In the genomic region with DNA sequence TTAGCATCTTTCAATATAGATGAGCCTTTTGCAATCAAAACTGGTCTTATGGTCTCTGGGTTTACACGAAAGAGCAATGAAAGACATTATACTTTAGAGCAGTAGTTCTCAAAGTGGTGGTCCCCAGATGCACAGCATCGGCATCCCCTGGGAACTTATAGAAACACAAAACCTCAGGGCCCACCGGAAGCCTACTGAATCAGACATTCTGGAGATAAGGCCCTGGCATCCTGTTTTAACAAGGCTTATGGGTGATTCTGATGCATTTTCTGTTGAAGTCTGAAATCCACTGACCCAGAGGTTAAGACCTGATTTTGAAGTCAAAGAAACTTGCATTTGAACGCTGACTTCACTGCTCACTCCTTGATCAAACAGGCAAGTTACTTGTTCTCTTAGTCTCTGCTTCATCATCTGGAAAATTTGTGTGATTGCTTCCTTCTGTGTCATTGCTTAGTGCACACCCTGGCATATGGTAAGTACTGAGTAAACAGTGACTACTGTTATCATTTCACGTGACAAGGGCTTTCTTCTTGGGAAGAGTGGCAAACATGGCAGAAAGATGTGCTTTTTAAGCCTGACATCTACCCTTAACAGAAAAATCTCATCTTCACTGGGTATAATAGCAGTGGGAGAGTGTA, we compare ENCODE assay signal across 14 cellular contexts. TPM values are rescaled to one million over a fixed set of nuclear protein-coding genes. Genes with fewer than 3 reads are reported as not detected.
A peak's percentile ranks its signal among the peaks of the same experiment; 100 is the strongest.
DNase-seq lines count a peak whose midpoint lies in the region; FAIRE-seq and TF ChIP-seq lines count a peak whose summit lies in the region.
"Had no signal": no experiment of that assay in that cellular context is flagged by ENCODE, and none has a peak within 500 bp of the region (broad histone marks: within the 10 kb centered on the region; RNA-seq: fewer than 3 reads in every experiment).

No MANE protein-coding gene starts in this region.

- CTCF ChIA-PET in activated naive CD4-positive, alpha-beta T cell treated with anti-CD3 and anti-CD28 coated beads for 36 hours (lab: Charles Lee), result no interaction called here
- CTCF ChIA-PET in activated naive CD4-positive, alpha-beta T cell treated with anti-CD3 and anti-CD28 coated beads, Interleukin-2, amount 10 ng/mL, durations not matched to agents 7 days and 5 days (lab: Charles Lee), result interaction anchor here (0.8 kb wide), 1 partner anchor 370 kb away, joined by 3 read pairs; no protein-coding TSS in a partner anchor
- CTCF ChIA-PET in MCF 10A (lab: Yijun Ruan, JAX), result no interaction called here

- no peaks in the 10 kb centered on the region for H3K27me3 Mint-ChIP-seq in activated naive CD4-positive, alpha-beta T cell treated with anti-CD3 and anti-CD28 coated beads for 36 hours (ENCODE audit: low read depth)
- peaks cover 12% of the 10 kb centered on the region for H3K27me3 Mint-ChIP-seq in activated naive CD4-positive, alpha-beta T cell treated with anti-CD3 and anti-CD28 coated beads, Interleukin-2, amount 10 ng/mL, durations not matched to agents 7 days and 5 days
- no peaks in the 10 kb centered on the region for H3K27me3 Mint-ChIP-seq in type B pancreatic cell
- no peaks in the 10 kb centered on the region for H3K27me3 Mint-ChIP-seq in MCF 10A (ENCODE audit: insufficient read depth, unreplicated experiment)
- H3K27me3 Mint-ChIP-seq: naive thymus-derived CD8-positive, alpha-beta T cell had no signal

- no peak for DNase-seq in activated naive CD4-positive, alpha-beta T cell treated with anti-CD3 and anti-CD28 coated beads for 36 hours
- no peak for DNase-seq in activated naive CD4-positive, alpha-beta T cell treated with anti-CD3 and anti-CD28 coated beads, Interleukin-2, amount 10 ng/mL, durations not matched to agents 7 days and 5 days
- DNase-seq in RCC 7860 (ENCODE audit: low spot score), result peak; percentile 45
- DNase-seq in fibroblast of peridontal ligament (ENCODE audit: extremely low read depth), result peak; percentile 44
- no peak for DNase-seq in type B pancreatic cell (ENCODE audit: extremely low spot score, unreplicated experiment)
- no peak for DNase-seq in MCF 10A (ENCODE audit: unreplicated experiment)
- no peak for DNase-seq in head of caudate nucleus
- DNase-seq in NCI-H226, result no peak
- DNase-seq: islet precursor cell; naive thymus-derived CD8-positive, alpha-beta T cell; NCI-H1105; T-helper 17 cell; upper lobe of right lung had no signal

- no peaks in the 10 kb centered on the region for H3K36me3 Mint-ChIP-seq in activated naive CD4-positive, alpha-beta T cell treated with anti-CD3 and anti-CD28 coated beads for 36 hours (ENCODE audit: low read depth)
- peaks cover 2% of the 10 kb centered on the region for H3K36me3 Mint-ChIP-seq in activated naive CD4-positive, alpha-beta T cell treated with anti-CD3 and anti-CD28 coated beads, Interleukin-2, amount 10 ng/mL, durations not matched to agents 7 days and 5 days
- H3K36me3 Mint-ChIP-seq in type B pancreatic cell, result no peaks in the 10 kb centered on the region
- H3K36me3 Mint-ChIP-seq in MCF 10A (ENCODE audit: insufficient read depth, unreplicated experiment), result no peaks in the 10 kb centered on the region
- H3K36me3 Mint-ChIP-seq: naive thymus-derived CD8-positive, alpha-beta T cell had no signal

- FAIRE-seq in RCC 7860 (lab: Jason Lieb, UNC), result no peak

- H3K9me3 Mint-ChIP-seq in activated naive CD4-positive, alpha-beta T cell treated with anti-CD3 and anti-CD28 coated beads for 36 hours, result no peaks in the 10 kb centered on the region
- peaks cover 4% of the 10 kb centered on the region for H3K9me3 Mint-ChIP-seq in activated naive CD4-positive, alpha-beta T cell treated with anti-CD3 and anti-CD28 coated beads, Interleukin-2, amount 10 ng/mL, durations not matched to agents 7 days and 5 days
- H3K9me3 Mint-ChIP-seq in type B pancreatic cell, result no peaks in the 10 kb centered on the region
- no peaks in the 10 kb centered on the region for H3K9me3 Mint-ChIP-seq in MCF 10A (ENCODE audit: unreplicated experiment)

- POLR2A ChIA-PET in MCF 10A (lab: Yijun Ruan, JAX), result no interaction called here

- H3K4me1 Mint-ChIP-seq in activated naive CD4-positive, alpha-beta T cell treated with anti-CD3 and anti-CD28 coated beads for 36 hours (ENCODE audit: low read depth), result peaks cover 9% of the 10 kb centered on the region
- peaks cover 14% of the 10 kb centered on the region for H3K4me1 Mint-ChIP-seq in activated naive CD4-positive, alpha-beta T cell treated with anti-CD3 and anti-CD28 coated beads, Interleukin-2, amount 10 ng/mL, durations not matched to agents 7 days and 5 days
- H3K4me1 Mint-ChIP-seq in type B pancreatic cell (ENCODE audit: unreplicated experiment) (no peaks in the 10 kb centered on the region), MCF 10A (ENCODE audit: insufficient read depth, unreplicated experiment) (no peaks in the 10 kb centered on the region)
- H3K4me1 Mint-ChIP-seq: T-helper 17 cell had no signal

- H3K4me3 Mint-ChIP-seq in activated naive CD4-positive, alpha-beta T cell treated with anti-CD3 and anti-CD28 coated beads for 36 hours, result no peak overlapping the region
- no peak overlapping the region for H3K4me3 Mint-ChIP-seq in activated naive CD4-positive, alpha-beta T cell treated with anti-CD3 and anti-CD28 coated beads, Interleukin-2, amount 10 ng/mL, durations not matched to agents 7 days and 5 days
- H3K4me3 Mint-ChIP-seq in type B pancreatic cell (no peak overlapping the region), MCF 10A (ENCODE audit: unreplicated experiment) (no peak overlapping the region)
- H3K4me3 Mint-ChIP-seq: naive thymus-derived CD8-positive, alpha-beta T cell; T-helper 17 cell had no signal

- BruUV-seq in MCF 10A (replicated peaks; lab: Mats Ljungman, UMichigan), result no TSS peak

- intact Hi-C loops in activated naive CD4-positive, alpha-beta T cell treated with anti-CD3 and anti-CD28 coated beads for 36 hours (cut with micrococcal nuclease), result no loop called here
- intact Hi-C loops in MCF 10A (cut with micrococcal nuclease) (no loop called here), head of caudate nucleus (cut with DNase I) (no loop called here)

- TF ChIP-seq CTCF in type B pancreatic cell (conservative IDR thresholded peaks at IDR 0.05) (no peak), MCF 10A (IDR thresholded peaks at IDR 0.05; ENCODE audit: unreplicated experiment) (no peak)

- peak overlapping the region; percentile 55 for H3K27ac Mint-ChIP-seq in activated naive CD4-positive, alpha-beta T cell treated with anti-CD3 and anti-CD28 coated beads for 36 hours
- no peak overlapping the region for H3K27ac Mint-ChIP-seq in activated naive CD4-positive, alpha-beta T cell treated with anti-CD3 and anti-CD28 coated beads, Interleukin-2, amount 10 ng/mL, durations not matched to agents 7 days and 5 days
- H3K27ac Mint-ChIP-seq in type B pancreatic cell (peak overlapping the region; percentile 44), MCF 10A (ENCODE audit: low read depth, unreplicated experiment) (no peak overlapping the region)
- H3K27ac Mint-ChIP-seq: T-helper 17 cell had no signal

RNA-seq across cellular contexts. Expression of gene CHRNA9, which starts 14.5 kb away (rescaled TPM):
- not detected for total RNA-seq in activated naive CD4-positive, alpha-beta T cell treated with anti-CD3 and anti-CD28 coated beads for 36 hours
- total RNA-seq in type B pancreatic cell (ENCODE audit: low replicate concordance) (0.58 TPM in 1 of 2 replicates, not detected in the other), MCF 10A (2022) (1.8 and 2.0 TPM in 2 replicates)
- total RNA-seq: breast epithelium, T-helper 17 cell, upper lobe of right lung had no signal

Comparison
In these comparisons a context has a peak if more than half of its experiments do, and no peak if none do; other contexts are left out.
1. H3K27ac Mint-ChIP-seq: peak in activated naive CD4-positive, alpha-beta T cell treated with anti-CD3 and anti-CD28 coated beads for 36 hours (single experiment) and type B pancreatic cell (single experiment); none in activated naive CD4-positive, alpha-beta T cell treated with anti-CD3 and anti-CD28 coated beads, Interleukin-2, amount 10 ng/mL, durations not matched to agents 7 days and 5 days (single experiment) and MCF 10A (single experiment).
2. DNase-seq: peak in RCC 7860 (single experiment) and fibroblast of peridontal ligament (single experiment); none in activated naive CD4-positive, alpha-beta T cell treated with anti-CD3 and anti-CD28 coated beads for 36 hours (single experiment), activated naive CD4-positive, alpha-beta T cell treated with anti-CD3 and anti-CD28 coated beads, Interleukin-2, amount 10 ng/mL, durations not matched to agents 7 days and 5 days (single experiment), type B pancreatic cell (single experiment), MCF 10A (single experiment), head of caudate nucleus (0 of 42) and NCI-H226 (single experiment).